Comparison of ENCODE assay signal across 28 cellular contexts in genomic region chr3:26070854-26071253, GRCh38.
"Had no signal": no experiment of that assay in that cellular context is flagged by ENCODE, and none has a peak within 500 bp of the region (broad histone marks: within the 10 kb centered on the region; RNA-seq: fewer than 3 reads in every experiment).

No MANE protein-coding gene starts in this region.

- H3K4me3 ChIP-seq: colonic mucosa, coronary artery, dorsolateral prefrontal cortex, esophagus muscularis mucosa, esophagus squamous epithelium, gastrocnemius medialis, gastroesophageal sphincter, heart left ventricle, heart right ventricle had no signal

- H3K27me3 ChIP-seq: colonic mucosa, esophagus muscularis mucosa, esophagus squamous epithelium, foreskin keratinocyte, gastrocnemius medialis, gastroesophageal sphincter, heart left ventricle, heart right ventricle had no signal

- H3K27ac Mint-ChIP-seq: dendritic cell treated with granulocyte-macrophage colony-stimulating factor and Interleukin-4, amounts not matched to agents 40 ng/mL and 50 ng/mL, for 4 days; effector memory CD8-positive, alpha-beta T cell; endodermal cell had no signal

- H3K4me3 Mint-ChIP-seq: dendritic cell treated with granulocyte-macrophage colony-stimulating factor and Interleukin-4, amounts not matched to agents 40 ng/mL and 50 ng/mL, for 4 days; effector memory CD8-positive, alpha-beta T cell; endodermal cell had no signal

- H3K4me1 Mint-ChIP-seq: endodermal cell had no signal

- H3K27me3 Mint-ChIP-seq: dendritic cell treated with granulocyte-macrophage colony-stimulating factor and Interleukin-4, amounts not matched to agents 40 ng/mL and 50 ng/mL, for 4 days; effector memory CD8-positive, alpha-beta T cell had no signal

- FAIRE-seq: colon, endothelial cell of umbilical vein, frontal cortex had no signal

- H3K4me1 ChIP-seq: colonic mucosa, esophagus squamous epithelium, foreskin keratinocyte had no signal

- ATAC-seq: effector memory CD8-positive, alpha-beta T cell; esophagus mucosa; foreskin keratinocyte; gastrocnemius medialis; gastroesophageal sphincter; heart left ventricle; heart right ventricle had no signal

- DNase-seq: colonic mucosa; cortex of kidney; dermis blood vessel endothelial cell; dorsolateral prefrontal cortex; effector CD4-positive, alpha-beta T cell; effector CD8-positive, alpha-beta T cell; effector memory CD4-positive, alpha-beta T cell; effector memory CD8-positive, alpha-beta T cell; endodermal cell; erythroblast; esophagus squamous epithelium; foreskin fibroblast; foreskin keratinocyte; foreskin melanocyte; gastrocnemius medialis; glutamatergic neuron; head of caudate nucleus; heart left ventricle; heart right ventricle had no signal

- H3K27ac ChIP-seq: colonic mucosa, coronary artery, dorsolateral prefrontal cortex, epithelial cell of prostate, esophagus squamous epithelium, foreskin keratinocyte, gastrocnemius medialis, gastroesophageal sphincter, heart right ventricle had no signal

- H3K9me3 ChIP-seq: colonic mucosa, esophagus muscularis mucosa, esophagus squamous epithelium, gastrocnemius medialis, gastroesophageal sphincter, heart left ventricle, heart right ventricle had no signal

- H3K9me3 Mint-ChIP-seq: effector memory CD8-positive, alpha-beta T cell; endodermal cell had no signal

- H3K36me3 ChIP-seq: colonic mucosa, esophagus muscularis mucosa, esophagus squamous epithelium, gastrocnemius medialis, gastroesophageal sphincter, heart left ventricle, heart right ventricle had no signal
